18 cellular contexts compared by ENCODE assay signal in genomic region chr4:104859601-104860000, GRCh38.
DNase-seq lines count a peak whose midpoint lies in the region; ATAC-seq and TF ChIP-seq lines count a peak whose summit lies in the region.
"Had no signal": no experiment of that assay in that cellular context is flagged by ENCODE, and none has a peak within 500 bp of the region (broad histone marks: within the 10 kb centered on the region; RNA-seq: fewer than 3 reads in every experiment).

No MANE protein-coding gene starts in this region.

- DNase-seq in NCI-H2227 treated with DMSO at 0.1 percent for 48 hours (lab: John Stamatoyannopoulos, UW) (peak; percentile 43), cardiac muscle cell (ENCODE audit: low read depth in 1 of 2, low spot score in 1 of 2) (peak in 1 of 2 donors; percentile 64), lower lobe of right lung (no peak), cortex of kidney (lab: John Stamatoyannopoulos, UW) (no peak), body of pancreas (no peak)
- DNase-seq: activated CD4-positive, alpha-beta T cell treated with anti-CD3 and anti-CD28 coated beads, Interleukin-2, amount 50 U/mL, for 48 hours; activated naive CD4-positive, alpha-beta T cell; DMS79 treated with DMSO at 0.1 percent for 48 hours; NCI-H2029 treated with DMSO at 0.1 percent for 48 hours; NCI-H524; SIG-M5; stimulated activated naive B cell treated with anti-CD40 and anti-IgM and Interleukin-4, amounts not matched to agents 10 μg/mL and 1 μg/mL and 100 μg/mL, for 72 hours; T-helper 2 cell had no signal

- peak overlapping the region; percentile 4 for H3K27ac ChIP-seq in cardiac muscle cell
- H3K27ac ChIP-seq in lower lobe of right lung = no peak overlapping the region
- no peak overlapping the region for H3K27ac ChIP-seq in body of pancreas
- H3K27ac ChIP-seq: neutrophil, tibial nerve had no signal

- ATAC-seq in lower lobe of right lung = peak; percentile 66 to 81
- no peak for ATAC-seq in body of pancreas
- no peak for ATAC-seq in HG03175 (IDR thresholded peaks at IDR 0.05; ENCODE audit: unreplicated experiment)
- no peak for ATAC-seq in GM18873 (IDR thresholded peaks at IDR 0.05; ENCODE audit: low FRiP score, unreplicated experiment)

- H3K36me3 ChIP-seq in cardiac muscle cell (no peaks in the 10 kb centered on the region), lower lobe of right lung (no peaks in the 10 kb centered on the region), skeletal muscle satellite cell (ENCODE audit: insufficient read depth, low read length) (no peaks in the 10 kb centered on the region), body of pancreas (replicated peaks in 1 of 2; ENCODE audit: insufficient read depth in 1 of 2, low read depth in 2 of 2) (no peaks in the 10 kb centered on the region)
- H3K36me3 ChIP-seq: neutrophil, tibial nerve had no signal

- WGBS in body of pancreas, 2 donors = 50 to 65% methylated on average over 8 of the region's 8 CpGs

- H3K4me1 ChIP-seq in cardiac muscle cell (ENCODE audit: low read depth) (peaks cover 14% of the 10 kb centered on the region), lower lobe of right lung (no peaks in the 10 kb centered on the region), skeletal muscle satellite cell (ENCODE audit: control insufficient read depth, insufficient read depth, low read length) (no peaks in the 10 kb centered on the region), body of pancreas (no peaks in the 10 kb centered on the region)

- H3K9ac ChIP-seq in skeletal muscle satellite cell (ENCODE audit: low read depth, low read length) = no peak overlapping the region

- H3K4me2 ChIP-seq in skeletal muscle satellite cell (ENCODE audit: low read length) = peak overlapping the region; percentile 61

- no peaks in the 10 kb centered on the region for H3K27me3 ChIP-seq in cardiac muscle cell
- no peaks in the 10 kb centered on the region for H3K27me3 ChIP-seq in lower lobe of right lung (ENCODE audit: low read depth)
- no peaks in the 10 kb centered on the region for H3K27me3 ChIP-seq in skeletal muscle satellite cell (ENCODE audit: control insufficient read depth, insufficient read depth, low read length)
- H3K27me3 ChIP-seq in body of pancreas = no peaks in the 10 kb centered on the region
- H3K27me3 ChIP-seq: neutrophil, tibial nerve had no signal

- TF ChIP-seq POLR2A in body of pancreas (IDR thresholded peaks at IDR 0.05) = no peak

- intact Hi-C loops in lower lobe of right lung (cut with DNase I) = no loop called here
- intact Hi-C loops in body of pancreas (cut with DNase I) = no loop called here

- no peak overlapping the region for H3K4me3 ChIP-seq in cardiac muscle cell
- H3K4me3 ChIP-seq in lower lobe of right lung = no peak overlapping the region
- H3K4me3 ChIP-seq in skeletal muscle satellite cell (ENCODE audit: low read length) = peak overlapping the region; percentile 26
- no peak overlapping the region for H3K4me3 ChIP-seq in body of pancreas
- H3K4me3 ChIP-seq: tibial nerve had no signal

- TF ChIP-seq CTCF in cardiac muscle cell (IDR thresholded peaks at IDR 0.05; ENCODE audit: low read depth, low read length) (no peak), lower lobe of right lung (IDR thresholded peaks at IDR 0.05) (no peak), body of pancreas (IDR thresholded peaks at IDR 0.05) (no peak)

- H3K9me3 ChIP-seq in cardiac muscle cell (ENCODE audit: low read depth) = no peaks in the 10 kb centered on the region
- H3K9me3 ChIP-seq in lower lobe of right lung = no peaks in the 10 kb centered on the region
- no peaks in the 10 kb centered on the region for H3K9me3 ChIP-seq in skeletal muscle satellite cell (replicated peaks; ENCODE audit: low read length)
- no peaks in the 10 kb centered on the region for H3K9me3 ChIP-seq in body of pancreas
- H3K9me3 ChIP-seq: neutrophil, tibial nerve had no signal

Comparison
In these comparisons a context has a peak if more than half of its experiments do, and no peak if none do; other contexts are left out.
1. ATAC-seq: peak in lower lobe of right lung (2 of 2); none in body of pancreas (single experiment), HG03175 (single experiment) and GM18873 (single experiment).